Comparison of ENCODE assay signal across 9 cellular contexts in the genomic region with DNA sequence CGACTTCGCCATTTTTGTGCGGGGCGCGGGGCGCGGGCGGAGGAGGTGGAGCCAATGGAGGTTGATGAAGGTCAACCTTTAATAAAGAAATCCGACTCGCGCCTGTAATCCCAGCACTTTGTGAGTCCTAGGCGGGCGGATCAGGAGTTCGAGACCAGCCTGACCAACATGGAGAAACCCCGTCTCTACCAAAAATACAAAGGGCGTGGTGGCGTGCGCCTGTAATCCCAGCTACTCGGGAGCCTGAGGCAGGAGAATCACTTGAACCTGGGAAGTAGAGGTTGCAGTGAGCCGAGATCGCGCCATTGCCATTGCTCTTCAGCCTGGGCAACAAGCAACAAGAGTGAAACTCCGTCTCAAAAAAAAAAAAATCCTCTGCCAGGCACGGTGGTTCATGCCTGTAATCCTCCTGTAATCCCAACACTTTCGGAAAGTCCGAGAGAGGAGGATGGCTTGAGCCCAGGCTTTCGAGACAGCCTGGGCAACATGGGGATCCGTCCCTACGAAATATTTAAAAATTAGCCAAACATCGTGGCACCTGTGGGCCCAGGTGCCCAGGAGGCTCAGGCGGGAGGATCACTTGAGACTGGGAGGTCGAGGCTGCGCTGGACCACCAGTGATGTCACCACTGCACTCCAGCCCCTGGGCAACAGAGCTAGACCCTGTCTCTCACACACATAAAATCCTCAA. TPM values are rescaled to one million over a fixed set of nuclear protein-coding genes. Genes with fewer than 3 reads are reported as not detected.
DNase-seq lines count a peak whose midpoint lies in the region; ATAC-seq, FAIRE-seq and TF ChIP-seq lines count a peak whose summit lies in the region.
"Had no signal": no experiment of that assay in that cellular context is flagged by ENCODE, and none has a peak within 500 bp of the region (broad histone marks: within the 10 kb centered on the region; RNA-seq: fewer than 3 reads in every experiment).

No MANE protein-coding gene starts in this region.

- peak overlapping the region; percentile 82 for H3K4me2 ChIP-seq in GM12878 (ENCODE audit: control insufficient read depth, insufficient read depth)

- BruUV-seq in GM12878 (replicated peaks; lab: Mats Ljungman, UMichigan) = no TSS peak

- peak overlapping the region; percentile 98 for H3K27ac Mint-ChIP-seq in activated naive CD4-positive, alpha-beta T cell treated with anti-CD3 and anti-CD28 coated beads, Interleukin-2, amount 50 U/mL, for 24 hours
- H3K27ac Mint-ChIP-seq in memory B cell (peak overlapping the region; percentile 94), type B pancreatic cell (peak overlapping the region; percentile 86)

- H3K27ac ChIP-seq in GM12878 (ENCODE audit: control insufficient read depth, insufficient read depth) = peak overlapping the region; percentile 90; the same call in 1 of the 2 replicates

- TF ChIP-seq POLR2A in GM12878 (IDR thresholded peaks at IDR 0.05; ENCODE audit: low read depth, low read length) = no peak

- in situ Hi-C loops in GM12878 (cut with MboI) = no loop called here

- 56% methylated on average over 32 of the region's 33 CpGs for WGBS in GM12878 (ENCODE audit: insufficient coverage, insufficient replicate concordance, low lambda C conversion rate, missing lambda C conversion rate)

- no peaks in the 10 kb centered on the region for H3K27me3 ChIP-seq in GM12878 (replicated peaks in 1 of 2; ENCODE audit: control insufficient read depth in 2 of 2, insufficient read depth in 2 of 2, low read length in 1 of 2)

- H3K9me3 ChIP-seq in GM12878 (replicated peaks; ENCODE audit: control insufficient read depth, insufficient read depth, low read length) = no peaks in the 10 kb centered on the region

- POLR2A ChIA-PET in GM12878 (lab: Charles Lee) = interaction anchor here (0.6 to 2.2 kb wide), 8 partner anchors 14 to 228 kb away, joined by 3 to 7 read pairs (median 3); a partner anchor contains a TSS

- peak overlapping the region; percentile 93 for H2AFZ ChIP-seq in GM12878 (ENCODE audit: control insufficient read depth, low read depth, low read length)

- no peak for ATAC-seq in GM12878
- no peak for ATAC-seq in memory B cell (ENCODE audit: low read depth)
- ATAC-seq in HG03439 (IDR thresholded peaks at IDR 0.05; ENCODE audit: unreplicated experiment) = no peak

- no peak for TF ChIP-seq EP300 in GM12878 (IDR thresholded peaks at IDR 0.05; ENCODE audit: borderline replicate concordance in 1 of 2, control insufficient read depth in 1 of 2, low read depth in 2 of 2, low read length in 2 of 2)

- peak overlapping the region; percentile 49; the same call in 1 of the 2 replicates for H3K4me3 ChIP-seq in GM12878

- no peak for TF ChIP-seq RAD21 in GM12878 (IDR thresholded peaks at IDR 0.05; ENCODE audit: insufficient read depth, low read depth, low read length)

- H3K36me3 Mint-ChIP-seq in activated naive CD4-positive, alpha-beta T cell treated with anti-CD3 and anti-CD28 coated beads, Interleukin-2, amount 50 U/mL, for 24 hours = peaks cover 9% of the 10 kb centered on the region
- H3K36me3 Mint-ChIP-seq in memory B cell (peaks cover 10% of the 10 kb centered on the region), type B pancreatic cell (no peaks in the 10 kb centered on the region)

- H3K4me1 ChIP-seq in GM12878 (ENCODE audit: control insufficient read depth, insufficient read depth, low read length) = peaks cover 8% of the 10 kb centered on the region

- DNase-seq in activated naive CD4-positive, alpha-beta T cell treated with Interleukin-2 at 50 U/mL for 16 hours = no peak
- no peak for DNase-seq in GM12878 (ENCODE audit: low read depth, low spot score)
- DNase-seq in memory B cell (ENCODE audit: low spot score in 2 of 2) = no peak
- no peak for DNase-seq in type B pancreatic cell (ENCODE audit: extremely low spot score, unreplicated experiment)
- DNase-seq in NCI-H1417 (lab: John Stamatoyannopoulos, UW) = no peak
- DNase-seq in NCI-H446 treated with DMSO at 0.1 percent for 48 hours (lab: John Stamatoyannopoulos, UW) = no peak

- H3K4me3 Mint-ChIP-seq in activated naive CD4-positive, alpha-beta T cell treated with anti-CD3 and anti-CD28 coated beads, Interleukin-2, amount 50 U/mL, for 24 hours = peak overlapping the region; percentile 92
- H3K4me3 Mint-ChIP-seq in memory B cell (peak overlapping the region; percentile 94), type B pancreatic cell (peak overlapping the region; percentile 95)

- peaks cover 10 to 17% of the 10 kb centered on the region in 2 experiments for H3K36me3 ChIP-seq in GM12878 (ENCODE audit: control insufficient read depth in 2 of 2, insufficient read depth in 2 of 2, low read length in 1 of 2)

- intact Hi-C loops in GM12878 (cut with micrococcal nuclease; ENCODE audit: unreplicated experiment) = loop anchor here (5.0 kb wide), 1 partner anchor 47 kb away; no protein-coding TSS in a partner anchor

- RAD21 ChIA-PET in GM12878 (lab: Charles Lee; ENCODE audit: unreplicated experiment) = interaction anchor here (0.6 to 2.1 kb wide), 4 partner anchors 31 to 145 kb away, joined by 3 to 13 read pairs (median 8); no protein-coding TSS in a partner anchor

- CTCF ChIA-PET in GM12878 (lab: Yijun Ruan, JAX) = interaction anchor here (0.6 to 2.4 kb wide), 6 partner anchors 25 to 168 kb away, joined by 3 to 19 read pairs (median 10); no protein-coding TSS in a partner anchor

- peaks cover 19% of the 10 kb centered on the region for H3K4me1 Mint-ChIP-seq in activated naive CD4-positive, alpha-beta T cell treated with anti-CD3 and anti-CD28 coated beads, Interleukin-2, amount 50 U/mL, for 24 hours
- peaks cover 14% of the 10 kb centered on the region for H3K4me1 Mint-ChIP-seq in memory B cell
- H3K4me1 Mint-ChIP-seq in type B pancreatic cell (ENCODE audit: unreplicated experiment) = peaks cover 12% of the 10 kb centered on the region

- H3K79me2 ChIP-seq in GM12878 (ENCODE audit: control insufficient read depth, insufficient read depth, low read length) = peaks cover 19% of the 10 kb centered on the region

- H4K20me1 ChIP-seq in GM12878 (ENCODE audit: control insufficient read depth, insufficient read depth) = no peaks in the 10 kb centered on the region

- no peaks in the 10 kb centered on the region for H3K9me3 Mint-ChIP-seq in activated naive CD4-positive, alpha-beta T cell treated with anti-CD3 and anti-CD28 coated beads, Interleukin-2, amount 50 U/mL, for 24 hours
- H3K9me3 Mint-ChIP-seq in memory B cell (no peaks in the 10 kb centered on the region), type B pancreatic cell (no peaks in the 10 kb centered on the region)

- no peak for FAIRE-seq in GM12878 (lab: Jason Lieb, UNC)

- peak overlapping the region; percentile 12; the same call in 1 of the 2 replicates for H3K9ac ChIP-seq in GM12878 (ENCODE audit: control insufficient read depth, insufficient read depth, low read length)

- TF ChIP-seq CTCF in GM12878 (IDR thresholded peaks at IDR 0.05 in 2 of 3, conservative IDR thresholded peaks at IDR 0.05 in 1 of 3; ENCODE audit: control insufficient read depth in 2 of 3, extremely low read depth in 1 of 3, insufficient read depth in 1 of 3, low read depth in 3 of 3, low read length in 3 of 3) (no peak), type B pancreatic cell (conservative IDR thresholded peaks at IDR 0.05) (no peak)

- no peaks in the 10 kb centered on the region for H3K27me3 Mint-ChIP-seq in activated naive CD4-positive, alpha-beta T cell treated with anti-CD3 and anti-CD28 coated beads, Interleukin-2, amount 50 U/mL, for 24 hours
- no peaks in the 10 kb centered on the region for H3K27me3 Mint-ChIP-seq in memory B cell
- H3K27me3 Mint-ChIP-seq in type B pancreatic cell = peaks cover 15% of the 10 kb centered on the region

- SMC1A ChIA-PET in GM12878 (lab: Charles Lee; ENCODE audit: uncharacterized antibody, unreplicated experiment) = interaction anchor here (1.6 to 1.7 kb wide), 2 partner anchors 76 to 168 kb away, joined by 3 to 7 read pairs; no protein-coding TSS in a partner anchor

RNA-seq across cellular contexts. Expression of a gene that starts 0.5 kb away (rescaled TPM):
- total RNA-seq in GM12878 (2013; cell fraction: nucleolus; rRNA removed) = 22.0 and 23.1 TPM in 2 replicates
- 59.9 and 78.0 TPM in 2 replicates for total RNA-seq in GM12878 (2014; rRNA removed)
- 32.6 and 34.7 TPM in 2 replicates for total RNA-seq in GM12878 (2014; rRNA removed; fragmentation: Illumina TruSeq; extraction: Trizol)
- total RNA-seq in GM12878 (2021) = 50.6 and 51.3 TPM in 2 replicates
- polyA plus RNA-seq in GM12878 (2011; ENCODE audit: low read depth) = 23.1 TPM
- polyA plus RNA-seq in GM12878 (2011; rRNA removed) = 22.6 and 38.7 TPM in 2 replicates
- 57.1 and 62.5 TPM in 2 replicates for polyA plus RNA-seq in GM12878 (2011; cell fraction: cytosol; rRNA removed)
- polyA plus RNA-seq in GM12878 (2011; cell fraction: nucleus; rRNA removed) = 64.0 and 67.5 TPM in 2 replicates
- polyA plus RNA-seq in GM12878 (2012) = 29.3 and 37.0 TPM in 2 replicates
- polyA plus RNA-seq in GM12878 (2014; fragmentation: Illumina TruSeq; extraction: Trizol) = 44.9 and 54.2 TPM in 2 replicates
- polyA plus RNA-seq in GM12878 (2014; fragmentation: Nextera tagmentation; extraction: Ambion mirVana) = 10 to 100 TPM; 26.3 to 45.7 TPM
- polyA plus RNA-seq in GM12878 (2014; rRNA removed) = 59.7 and 69.1 TPM in 2 replicates
- 100 to 1,000 TPM in 1 of 2 experiments, 10 to 100 TPM in 1; 87.2 to 101 TPM for polyA plus RNA-seq in GM12878 (2016; fragmentation: Nextera tagmentation; extraction: Ambion mirVana)
- polyA minus RNA-seq in GM12878 (2011; rRNA and poly(A)+ RNA removed) = 55.8 and 57.1 TPM in 2 replicates
- polyA minus RNA-seq in GM12878 (2011; cell fraction: cytosol; rRNA and poly(A)+ RNA removed) = 9.1 and 13.9 TPM in 2 replicates
- 13.7 and 20.0 TPM in 2 replicates for polyA minus RNA-seq in GM12878 (2011; cell fraction: nucleus; rRNA and poly(A)+ RNA removed)
- total RNA-seq in type B pancreatic cell (ENCODE audit: low replicate concordance) = 52.3 and 53.6 TPM in 2 replicates

RNA-seq across cellular contexts. Expression of a gene that starts 4.3 kb away (rescaled TPM):
- not detected in 2 replicates for total RNA-seq in GM12878 (2013; cell fraction: nucleolus; rRNA removed)
- not detected in 2 replicates for total RNA-seq in GM12878 (2014; rRNA removed)
- total RNA-seq in GM12878 (2014; rRNA removed; fragmentation: Illumina TruSeq; extraction: Trizol) = not detected in 2 replicates
- total RNA-seq in GM12878 (2021) = not detected in 2 replicates
- polyA plus RNA-seq in GM12878 (2011; ENCODE audit: low read depth) = not detected
- polyA plus RNA-seq in GM12878 (2011; rRNA removed) = not detected in 2 replicates
- not detected in 2 replicates for polyA plus RNA-seq in GM12878 (2011; cell fraction: cytosol; rRNA removed)
- not detected in 2 replicates for polyA plus RNA-seq in GM12878 (2011; cell fraction: nucleus; rRNA removed)
- polyA plus RNA-seq in GM12878 (2012) = not detected in 2 replicates
- polyA plus RNA-seq in GM12878 (2014; fragmentation: Illumina TruSeq; extraction: Trizol) = not detected in 2 replicates
- polyA plus RNA-seq in GM12878 (2014; fragmentation: Nextera tagmentation; extraction: Ambion mirVana) = not detected
- polyA plus RNA-seq in GM12878 (2014; rRNA removed) = not detected in 2 replicates
- not detected for polyA plus RNA-seq in GM12878 (2016; fragmentation: Nextera tagmentation; extraction: Ambion mirVana)
- not detected in 2 replicates for polyA minus RNA-seq in GM12878 (2011; rRNA and poly(A)+ RNA removed)
- not detected in 2 replicates for polyA minus RNA-seq in GM12878 (2011; cell fraction: cytosol; rRNA and poly(A)+ RNA removed)
- polyA minus RNA-seq in GM12878 (2011; cell fraction: nucleus; rRNA and poly(A)+ RNA removed) = not detected in 2 replicates
- total RNA-seq in type B pancreatic cell (ENCODE audit: low replicate concordance) = not detected in 2 replicates
- total RNA-seq: renal cortical epithelial cell had no signal

RNA-seq across cellular contexts. Expression of a gene that starts 11.3 kb away (rescaled TPM):
- 0.15 and 0.23 TPM in 2 replicates for total RNA-seq in GM12878 (2013; cell fraction: nucleolus; rRNA removed)
- total RNA-seq in GM12878 (2014; rRNA removed) = not detected in 2 replicates
- 0.14 and 0.18 TPM in 2 replicates for total RNA-seq in GM12878 (2014; rRNA removed; fragmentation: Illumina TruSeq; extraction: Trizol)
- total RNA-seq in GM12878 (2021) = 0.29 TPM in 1 of 2 replicates, not detected in the other
- polyA plus RNA-seq in GM12878 (2011; ENCODE audit: low read depth) = 0.22 TPM
- polyA plus RNA-seq in GM12878 (2011; rRNA removed) = 0.14 TPM in 1 of 2 replicates, not detected in the other
- 0.07 TPM in 1 of 2 replicates, not detected in the other for polyA plus RNA-seq in GM12878 (2011; cell fraction: cytosol; rRNA removed)
- polyA plus RNA-seq in GM12878 (2011; cell fraction: nucleus; rRNA removed) = 0.09 TPM in 1 of 2 replicates, not detected in the other
- 0.42 and 0.72 TPM in 2 replicates for polyA plus RNA-seq in GM12878 (2012)
- 0.04 TPM in 1 of 2 replicates, not detected in the other for polyA plus RNA-seq in GM12878 (2014; fragmentation: Illumina TruSeq; extraction: Trizol)
- under 1 TPM; 0.16 to 0.35 TPM for polyA plus RNA-seq in GM12878 (2014; fragmentation: Nextera tagmentation; extraction: Ambion mirVana)
- 0.09 and 0.32 TPM in 2 replicates for polyA plus RNA-seq in GM12878 (2014; rRNA removed)
- under 1 TPM; 0.19 to 0.21 TPM for polyA plus RNA-seq in GM12878 (2016; fragmentation: Nextera tagmentation; extraction: Ambion mirVana)
- not detected in 2 replicates for polyA minus RNA-seq in GM12878 (2011; rRNA and poly(A)+ RNA removed)
- not detected in 2 replicates for polyA minus RNA-seq in GM12878 (2011; cell fraction: cytosol; rRNA and poly(A)+ RNA removed)
- polyA minus RNA-seq in GM12878 (2011; cell fraction: nucleus; rRNA and poly(A)+ RNA removed) = 0.10 TPM in 1 of 2 replicates, not detected in the other
- total RNA-seq in type B pancreatic cell (ENCODE audit: low replicate concordance) = 0.12 and 0.51 TPM in 2 replicates

RNA-seq across cellular contexts. Expression of a gene that starts 13.9 kb away (rescaled TPM):
- not detected in 2 replicates for total RNA-seq in GM12878 (2013; cell fraction: nucleolus; rRNA removed)
- total RNA-seq in GM12878 (2014; rRNA removed) (not detected in 2 replicates), GM12878 (2014; rRNA removed; fragmentation: Illumina TruSeq; extraction: Trizol) (not detected in 2 replicates), GM12878 (2021) (not detected in 2 replicates), type B pancreatic cell (ENCODE audit: low replicate concordance) (not detected in 2 replicates)
- not detected for polyA plus RNA-seq in GM12878 (2011; ENCODE audit: low read depth)
- polyA plus RNA-seq in GM12878 (2011; rRNA removed) (not detected in 2 replicates), GM12878 (2014; fragmentation: Illumina TruSeq; extraction: Trizol) (not detected in 2 replicates), GM12878 (2014; fragmentation: Nextera tagmentation; extraction: Ambion mirVana) (not detected), GM12878 (2014; rRNA removed) (not detected in 2 replicates), GM12878 (2016; fragmentation: Nextera tagmentation; extraction: Ambion mirVana) (not detected)
- polyA plus RNA-seq in GM12878 (2011; cell fraction: cytosol; rRNA removed) = not detected in 2 replicates
- not detected in 2 replicates for polyA plus RNA-seq in GM12878 (2011; cell fraction: nucleus; rRNA removed)
- not detected in 2 replicates for polyA plus RNA-seq in GM12878 (2012)
- polyA minus RNA-seq in GM12878 (2011; rRNA and poly(A)+ RNA removed) = not detected in 2 replicates
- polyA minus RNA-seq in GM12878 (2011; cell fraction: cytosol; rRNA and poly(A)+ RNA removed) = not detected in 2 replicates
- polyA minus RNA-seq in GM12878 (2011; cell fraction: nucleus; rRNA and poly(A)+ RNA removed) = not detected in 2 replicates
- total RNA-seq: renal cortical epithelial cell had no signal

RNA-seq across cellular contexts. Expression of a gene that starts 16.0 kb away (rescaled TPM):
- 0.34 TPM in 1 of 2 replicates, not detected in the other for total RNA-seq in GM12878 (2013; cell fraction: nucleolus; rRNA removed)
- total RNA-seq in GM12878 (2014; rRNA removed) = not detected in 2 replicates
- not detected in 2 replicates for total RNA-seq in GM12878 (2014; rRNA removed; fragmentation: Illumina TruSeq; extraction: Trizol)
- total RNA-seq in GM12878 (2021) = 0.11 TPM in 1 of 2 replicates, not detected in the other
- polyA plus RNA-seq in GM12878 (2011; ENCODE audit: low read depth) = not detected
- polyA plus RNA-seq in GM12878 (2011; rRNA removed) = 0.04 TPM in 1 of 2 replicates, not detected in the other
- 0.05 TPM in 1 of 2 replicates, not detected in the other for polyA plus RNA-seq in GM12878 (2011; cell fraction: cytosol; rRNA removed)
- polyA plus RNA-seq in GM12878 (2011; cell fraction: nucleus; rRNA removed) = not detected in 2 replicates
- 0.20 and 0.24 TPM in 2 replicates for polyA plus RNA-seq in GM12878 (2012)
- 0.06 TPM in 1 of 2 replicates, not detected in the other for polyA plus RNA-seq in GM12878 (2014; fragmentation: Illumina TruSeq; extraction: Trizol)
- polyA plus RNA-seq in GM12878 (2014; fragmentation: Nextera tagmentation; extraction: Ambion mirVana) = not detected
- not detected in 2 replicates for polyA plus RNA-seq in GM12878 (2014; rRNA removed)
- polyA plus RNA-seq in GM12878 (2016; fragmentation: Nextera tagmentation; extraction: Ambion mirVana) = under 1 TPM in 1 of 2 experiments, not detected in 1; 0.21 TPM
- polyA minus RNA-seq in GM12878 (2011; rRNA and poly(A)+ RNA removed) = not detected in 2 replicates
- polyA minus RNA-seq in GM12878 (2011; cell fraction: cytosol; rRNA and poly(A)+ RNA removed) = not detected in 2 replicates
- not detected in 2 replicates for polyA minus RNA-seq in GM12878 (2011; cell fraction: nucleus; rRNA and poly(A)+ RNA removed)
- 1.8 and 2.4 TPM in 2 replicates for total RNA-seq in type B pancreatic cell (ENCODE audit: low replicate concordance)
